Comparison of ENCODE assay signal across 1 cellular context in genomic region chr16:24539850-24540484, GRCh38.
TF ChIP-seq lines count a peak whose summit lies in the region.

No MANE protein-coding gene starts in this region.

TF ChIP-seq in HepG2, 621 proteins besides CTCF, POLR2A, EP300 and RAD21 (continued from another document and continues in another):
- TF ChIP-seq ZHX2 (IDR thresholded peaks at IDR 0.05; ENCODE audit: low read depth), result no peak
- no peak for TF ChIP-seq ZHX2 (CRISPR knock-in tag; IDR thresholded peaks at IDR 0.05; ENCODE audit: borderline replicate concordance)
- no peak for TF ChIP-seq NFRKB (IDR thresholded peaks at IDR 0.05)
- no peak for TF ChIP-seq HNF4G (IDR thresholded peaks at IDR 0.05; ENCODE audit: borderline replicate concordance, low read depth, low read length)
- no peak; the same call in 1 of the 2 replicates for TF ChIP-seq HNF4G (CRISPR knock-in tag; IDR thresholded peaks at IDR 0.05; ENCODE audit: borderline replicate concordance, low read depth)
- no peak; the same call in 1 of the 2 replicates for TF ChIP-seq HMG20A (CRISPR knock-in tag; IDR thresholded peaks at IDR 0.05; ENCODE audit: borderline replicate concordance)
- no peak for TF ChIP-seq TARDBP (CRISPR knock-in tag; IDR thresholded peaks at IDR 0.05)
- no peak for TF ChIP-seq ZNF235 (CRISPR knock-in tag; IDR thresholded peaks at IDR 0.05; ENCODE audit: borderline replicate concordance)
- TF ChIP-seq HOXA3 (CRISPR knock-in tag; IDR thresholded peaks at IDR 0.05), result no peak
- no peak for TF ChIP-seq GABPA (IDR thresholded peaks at IDR 0.05; ENCODE audit: low read depth, low read length)
- TF ChIP-seq GABPA (CRISPR knock-in tag; IDR thresholded peaks at IDR 0.05; ENCODE audit: low read depth), result no peak
- TF ChIP-seq ATF1 (CRISPR knock-in tag; IDR thresholded peaks at IDR 0.05), result no peak
- no peak for TF ChIP-seq BRF2 (CRISPR knock-in tag; IDR thresholded peaks at IDR 0.05)
- no peak for TF ChIP-seq SMARCE1 (IDR thresholded peaks at IDR 0.05; ENCODE audit: borderline replicate concordance)
- TF ChIP-seq POLR2AphosphoS5 (IDR thresholded peaks at IDR 0.05; ENCODE audit: low read depth, low read length), result no peak
- TF ChIP-seq ZFP91 (CRISPR knock-in tag; IDR thresholded peaks at IDR 0.05; ENCODE audit: borderline replicate concordance), result no peak
- no peak for TF ChIP-seq NFE2L2 (IDR thresholded peaks at IDR 0.05; ENCODE audit: low read length)
- TF ChIP-seq AKNA (CRISPR knock-in tag; IDR thresholded peaks at IDR 0.05; ENCODE audit: borderline replicate concordance), result no peak
- TF ChIP-seq TAF1 (CRISPR knock-in tag; IDR thresholded peaks at IDR 0.05), result no peak
- TF ChIP-seq ZEB1 (IDR thresholded peaks at IDR 0.05; ENCODE audit: insufficient replicate concordance, low read depth), result no peak
- no peak for TF ChIP-seq SNRNP70 (IDR thresholded peaks at IDR 0.05; ENCODE audit: low read depth, low read length)
- no peak for TF ChIP-seq RARA (CRISPR knock-in tag; IDR thresholded peaks at IDR 0.05)
- no peak for TF ChIP-seq ZNF17 (CRISPR knock-in tag; IDR thresholded peaks at IDR 0.05)
- no peak for TF ChIP-seq ZNF781 (CRISPR knock-in tag; IDR thresholded peaks at IDR 0.05; ENCODE audit: borderline replicate concordance, not compliant biosample characterization)
- no peak for TF ChIP-seq NR2F1 (CRISPR knock-in tag; IDR thresholded peaks at IDR 0.05)
- TF ChIP-seq TBX3 (IDR thresholded peaks at IDR 0.05; ENCODE audit: borderline replicate concordance), result no peak
- TF ChIP-seq ATF7-NPFF (CRISPR knock-in tag; IDR thresholded peaks at IDR 0.05; ENCODE audit: low read depth), result peak; percentile 38; the same call in 1 of the 2 replicates
- TF ChIP-seq ZNF251 (CRISPR knock-in tag; IDR thresholded peaks at IDR 0.05), result no peak
- TF ChIP-seq FUBP1 (CRISPR knock-in tag; IDR thresholded peaks at IDR 0.05; ENCODE audit: borderline replicate concordance), result no peak; the same call in 1 of the 2 replicates
- TF ChIP-seq ZNF839 (CRISPR knock-in tag; IDR thresholded peaks at IDR 0.05; ENCODE audit: borderline replicate concordance), result no peak
- TF ChIP-seq GFI1 (CRISPR knock-in tag; IDR thresholded peaks at IDR 0.05; ENCODE audit: borderline replicate concordance), result no peak
- TF ChIP-seq ZNF224 (CRISPR knock-in tag; IDR thresholded peaks at IDR 0.05), result no peak
- TF ChIP-seq ZNF10 (CRISPR knock-in tag; IDR thresholded peaks at IDR 0.05; ENCODE audit: borderline replicate concordance, low read depth), result no peak
- TF ChIP-seq FOXP4 (CRISPR knock-in tag; IDR thresholded peaks at IDR 0.05), result no peak
- no peak for TF ChIP-seq PRMT3 (CRISPR knock-in tag; IDR thresholded peaks at IDR 0.05; ENCODE audit: borderline replicate concordance, low read depth)
- TF ChIP-seq NFYC (CRISPR knock-in tag; IDR thresholded peaks at IDR 0.05), result no peak
- TF ChIP-seq GATAD2A (CRISPR knock-in tag; IDR thresholded peaks at IDR 0.05), result no peak
- TF ChIP-seq STAG1 (CRISPR knock-in tag; IDR thresholded peaks at IDR 0.05), result no peak
- no peak for TF ChIP-seq ZNF367 (CRISPR knock-in tag; IDR thresholded peaks at IDR 0.05; ENCODE audit: borderline replicate concordance)
- TF ChIP-seq ATF2 (CRISPR knock-in tag; IDR thresholded peaks at IDR 0.05), result no peak
- no peak for TF ChIP-seq HMGA1 (CRISPR knock-in tag; conservative IDR thresholded peaks at IDR 0.05)
- no peak for TF ChIP-seq PBX3 (CRISPR knock-in tag; IDR thresholded peaks at IDR 0.05; ENCODE audit: borderline replicate concordance)
- TF ChIP-seq ZNF678 (CRISPR knock-in tag; IDR thresholded peaks at IDR 0.05), result no peak; the same call in 1 of the 2 replicates
- no peak for TF ChIP-seq DR1 (CRISPR knock-in tag; IDR thresholded peaks at IDR 0.05)
- no peak for TF ChIP-seq JUND (CRISPR knock-in tag; IDR thresholded peaks at IDR 0.05)
